Comparison of ENCODE assay signal across 10 cellular contexts in the genomic region with DNA sequence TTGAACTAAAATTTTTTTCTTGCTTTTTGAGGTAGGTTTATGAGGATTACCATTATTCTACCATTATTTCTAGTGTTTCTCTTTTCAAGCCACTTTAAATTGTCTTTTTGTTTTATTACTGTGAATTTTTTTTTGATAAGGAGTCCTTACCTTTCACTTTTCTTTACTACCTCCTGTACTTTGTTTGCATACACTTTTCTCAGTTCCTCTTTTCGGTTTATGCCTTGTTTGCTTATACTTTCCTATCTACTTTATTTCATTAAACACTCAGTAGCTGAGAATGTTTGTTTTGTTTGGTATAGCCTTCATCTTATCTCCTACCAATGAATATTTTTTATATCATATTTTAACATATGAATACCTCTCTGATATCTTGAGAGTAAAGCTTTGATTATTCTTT.
DNase-seq lines count a peak whose midpoint lies in the region; ATAC-seq and TF ChIP-seq lines count a peak whose summit lies in the region.
"Had no signal": no experiment of that assay in that cellular context is flagged by ENCODE, and none has a peak within 500 bp of the region (broad histone marks: within the 10 kb centered on the region; RNA-seq: fewer than 3 reads in every experiment).

No MANE protein-coding gene starts in this region.

- H3F3A ChIP-seq in PC-3 (ENCODE audit: low read length, unreplicated experiment): no peaks in the 10 kb centered on the region

- POLR2A ChIA-PET in PC-3 (lab: Charles Lee; ENCODE audit: unreplicated experiment): no interaction called here

- TF ChIP-seq CTCF in PC-3 (conservative IDR thresholded peaks at IDR 0.05; ENCODE audit: low read depth, low read length): no peak

- H2AFZ ChIP-seq in PC-3 (ENCODE audit: low read length): no peak overlapping the region

- no peak overlapping the region for H3K27ac ChIP-seq in PC-3 (ENCODE audit: low read length)

- CTCF ChIA-PET in PC-3 (lab: Charles Lee): no interaction called here

- no peak overlapping the region for H3K4me2 ChIP-seq in PC-3 (ENCODE audit: low read length)

- H4K20me1 ChIP-seq in PC-3 (ENCODE audit: low read length): no peaks in the 10 kb centered on the region

- intact Hi-C loops in PC-3 (cut with micrococcal nuclease): no loop called here

- H3K27me3 ChIP-seq in PC-3 (ENCODE audit: low read length): no peaks in the 10 kb centered on the region

- H3K4me1 ChIP-seq in PC-3 (ENCODE audit: insufficient read depth, low read length): no peaks in the 10 kb centered on the region

- no peaks in the 10 kb centered on the region for H3K79me2 ChIP-seq in PC-3 (ENCODE audit: low read length)

- peak; percentile 94 for ATAC-seq in GM18907 (IDR thresholded peaks at IDR 0.05; ENCODE audit: unreplicated experiment)
- peak; percentile 93 for ATAC-seq in GM21737 (IDR thresholded peaks at IDR 0.05; ENCODE audit: unreplicated experiment)
- peak; percentile 95 for ATAC-seq in HG03175 (IDR thresholded peaks at IDR 0.05; ENCODE audit: unreplicated experiment)
- ATAC-seq in PC-3: no peak
- ATAC-seq: CD8-positive, alpha-beta T cell had no signal

- no peak overlapping the region for H3K4me3 ChIP-seq in PC-3 (ENCODE audit: low read length)

- no peaks in the 10 kb centered on the region for H3K36me3 ChIP-seq in PC-3 (ENCODE audit: low read depth, low read length)

- H3K9ac ChIP-seq in PC-3 (ENCODE audit: low read length): no peak overlapping the region

- DNase-seq in germinal center (ENCODE audit: low spot score) (peak; percentile 2), PC-3 (no peak), NCI-H2081 treated with DMSO at 0.1 percent for 48 hours (lab: John Stamatoyannopoulos, UW) (no peak), NCI-H82 (lab: John Stamatoyannopoulos, UW) (no peak)
- no peak for DNase-seq in activated CD4-positive, alpha-beta T cell treated with anti-CD3 and anti-CD28 coated beads, Interleukin-2, amount 50 U/mL, for 1 hour
- DNase-seq: amygdala; CD8-positive, alpha-beta T cell had no signal

- BruUV-seq in PC-3 (replicated peaks; lab: Mats Ljungman, UMichigan): no TSS peak

- H3K9me2 ChIP-seq in PC-3 (replicated peaks; ENCODE audit: low read length): no peaks in the 10 kb centered on the region

- H3K9me3 ChIP-seq in PC-3 (ENCODE audit: low read length): no peaks in the 10 kb centered on the region
